20 cellular contexts compared by ENCODE assay signal in the genomic region with DNA sequence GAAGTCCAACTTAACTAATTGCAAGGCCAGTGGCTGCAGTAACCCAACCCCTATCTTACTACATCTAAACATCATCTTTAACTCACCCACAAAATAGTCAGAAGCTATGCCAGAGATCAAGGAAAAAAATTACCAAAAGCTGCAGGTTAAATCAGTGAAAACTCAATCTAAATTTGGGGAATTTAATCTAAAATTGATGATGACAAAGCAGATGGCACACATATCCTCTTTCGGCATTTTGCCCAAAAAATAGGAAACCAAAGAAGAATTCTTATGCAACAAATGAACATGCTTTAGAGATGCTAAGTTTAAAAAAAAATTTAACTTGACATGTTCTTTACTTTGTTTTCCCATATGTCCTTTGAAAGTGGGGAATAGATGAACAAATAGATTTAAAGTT.
"Had no signal": no experiment of that assay in that cellular context is flagged by ENCODE, and none has a peak within 500 bp of the region (broad histone marks: within the 10 kb centered on the region; RNA-seq: fewer than 3 reads in every experiment).

No MANE protein-coding gene starts in this region.

- H3K27ac ChIP-seq: HL-60, KMS-11, SJSA1, SK-N-MC had no signal

- H3K36me3 ChIP-seq: SJSA1 had no signal

- DNase-seq: NCI-H1048, NCI-H1105, NCI-H1417, NCI-H1436 treated with DMSO at 0.1 percent for 48 hours, NCI-H1694, NCI-H187 treated with DMSO at 0.1 percent for 48 hours, NCI-H2029 treated with DMSO at 0.1 percent for 48 hours, NCI-H2171, NCI-H226, NCI-H510A, NCI-H524 treated with DMSO at 0.1 percent for 48 hours, NCI-H69, NCI-H774, Right ventricle myocardium superior, RPMI8226 had no signal

- H3K27me3 ChIP-seq: SJSA1 had no signal

- H3K4me3 ChIP-seq: K562, SJSA1, SK-N-MC had no signal

- H3K4me1 ChIP-seq: SJSA1 had no signal

- H3K9ac ChIP-seq: KMS-11 had no signal

- H3K4me2 ChIP-seq: KMS-11 had no signal

- H3K9me3 ChIP-seq: SJSA1 had no signal
